ENCODE assay signal across 11 cellular contexts in the genomic region with DNA sequence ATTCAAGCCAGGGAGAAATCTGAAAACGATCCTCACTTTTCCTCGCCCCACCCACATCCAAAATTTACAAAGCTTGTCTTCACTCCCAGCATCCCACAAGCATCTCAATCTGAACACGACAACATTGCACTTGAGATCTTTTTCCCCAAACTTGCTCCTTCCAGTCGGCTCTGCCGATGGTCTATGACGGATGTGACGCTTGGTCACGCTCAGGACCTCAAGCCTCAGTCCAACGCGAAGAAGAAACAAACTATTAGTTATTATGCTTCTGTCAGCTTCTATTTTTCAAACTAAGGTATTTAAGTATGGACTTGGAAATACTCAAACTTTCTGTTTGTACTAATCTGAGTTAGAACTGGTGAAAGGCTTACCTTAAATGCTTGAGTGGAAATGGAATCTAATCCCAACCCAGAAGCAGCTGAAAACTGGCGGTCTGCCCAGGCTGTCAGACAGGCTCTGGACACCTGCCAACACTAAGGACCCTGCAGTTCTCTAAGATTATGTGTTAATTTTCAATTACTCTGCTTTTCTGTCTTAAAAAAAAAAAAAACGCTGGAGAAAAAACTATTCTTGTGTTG.
DNase-seq lines count a peak whose midpoint lies in the region; ATAC-seq and TF ChIP-seq lines count a peak whose summit lies in the region.
"Had no signal": no experiment of that assay in that cellular context is flagged by ENCODE, and none has a peak within 500 bp of the region (broad histone marks: within the 10 kb centered on the region; RNA-seq: fewer than 3 reads in every experiment).

No MANE protein-coding gene starts in this region.

- ATAC-seq in body of pancreas = no peak
- ATAC-seq in GM18870 (IDR thresholded peaks at IDR 0.05; ENCODE audit: unreplicated experiment) = no peak
- ATAC-seq: stimulated activated naive CD8-positive, alpha-beta T cell treated with anti-CD3 and anti-CD28 coated beads, Interleukin-15, amount 100 ng/mL, for 72 hours had no signal

- H3K4me3 ChIP-seq in HAP-1 (no peak overlapping the region), body of pancreas (no peak overlapping the region)

- TF ChIP-seq CTCF in body of pancreas (IDR thresholded peaks at IDR 0.05) (no peak), nephron (IDR thresholded peaks at IDR 0.05; ENCODE audit: unreplicated experiment in 3 of 3) (no peak), GM10248 (IDR thresholded peaks at IDR 0.05; ENCODE audit: control extremely low read depth, extremely low read depth, low read depth, missing control alignments) (no peak)

- no peaks in the 10 kb centered on the region for H3K4me1 ChIP-seq in HAP-1
- H3K4me1 ChIP-seq in body of pancreas = peaks cover 11% of the 10 kb centered on the region

- no peak overlapping the region for H3K27ac ChIP-seq in body of pancreas
- H3K27ac ChIP-seq: KMS-11 had no signal

- H3K27me3 ChIP-seq in HAP-1 (ENCODE audit: low read depth) (no peaks in the 10 kb centered on the region; the same call in 1 of the 2 replicates), body of pancreas (no peaks in the 10 kb centered on the region)

- peaks cover 15% of the 10 kb centered on the region for H3K4me1 Mint-ChIP-seq in nephron
- H3K4me1 Mint-ChIP-seq: stimulated activated naive CD8-positive, alpha-beta T cell treated with anti-CD3 and anti-CD28 coated beads, Interleukin-15, amount 100 ng/mL, for 72 hours had no signal

- H3K9me3 ChIP-seq in HAP-1 (peaks cover 2% of the 10 kb centered on the region; the same call in 1 of the 2 replicates), body of pancreas (peaks cover 0 to 4% (median 0%) of the 10 kb centered on the region in 3 donors)

- intact Hi-C loops in body of pancreas (cut with DNase I) = no loop called here

- peaks cover 59% of the 10 kb centered on the region for H3K36me3 Mint-ChIP-seq in nephron (ENCODE audit: low read depth)

- H3K9me3 Mint-ChIP-seq in nephron = peaks cover 22% of the 10 kb centered on the region

- TF ChIP-seq POLR2A in body of pancreas (IDR thresholded peaks at IDR 0.05) = no peak

- POLR2A ChIA-PET in GM10248 (lab: Yijun Ruan, JAX) = no interaction called here

- in situ Hi-C loops in HAP-1 (cut with MboI; ENCODE audit: low sequenced_read_pairs) = no loop called here

- H3K27me3 Mint-ChIP-seq in nephron (ENCODE audit: low read depth) = peaks cover 6% of the 10 kb centered on the region
- H3K27me3 Mint-ChIP-seq: activated T-cell treated with anti-CD3 and anti-CD28 coated beads, Interleukin-2, amount 50 U/mL, for 24 hours; stimulated activated naive CD8-positive, alpha-beta T cell treated with anti-CD3 and anti-CD28 coated beads, Interleukin-15, amount 100 ng/mL, for 72 hours had no signal

- DNase-seq in HAP-1 (ENCODE audit: low spot score in 2 of 2) = peak; percentile 29 to 73
- peak; percentile 52 for DNase-seq in NCI-H2196 (lab: John Stamatoyannopoulos, UW; ENCODE audit: unreplicated experiment)
- peak; percentile 40 to 72 (median 48) for DNase-seq in body of pancreas
- no peak for DNase-seq in GM10248 (ENCODE audit: extremely low spot score)
- no peak for DNase-seq in iPS-NIHi7 (ENCODE audit: extremely low spot score)
- DNase-seq: activated T-cell treated with anti-CD3 and anti-CD28 coated beads, Interleukin-2, amount 50 U/mL, for 24 hours; stimulated activated naive CD8-positive, alpha-beta T cell treated with anti-CD3 and anti-CD28 coated beads, Interleukin-15, amount 100 ng/mL, for 72 hours; SW 1271 had no signal

- H3K4me3 Mint-ChIP-seq in nephron = peak overlapping the region in 1 of 3 experiments; percentile 11
- H3K4me3 Mint-ChIP-seq: activated T-cell treated with anti-CD3 and anti-CD28 coated beads, Interleukin-2, amount 50 U/mL, for 24 hours; stimulated activated naive CD8-positive, alpha-beta T cell treated with anti-CD3 and anti-CD28 coated beads, Interleukin-15, amount 100 ng/mL, for 72 hours had no signal

- peak overlapping the region; percentile 85 to 89 (median 86) for H3K27ac Mint-ChIP-seq in nephron
- H3K27ac Mint-ChIP-seq: activated T-cell treated with anti-CD3 and anti-CD28 coated beads, Interleukin-2, amount 50 U/mL, for 24 hours; stimulated activated naive CD8-positive, alpha-beta T cell treated with anti-CD3 and anti-CD28 coated beads, Interleukin-15, amount 100 ng/mL, for 72 hours had no signal

- 53 to 61% methylated on average over 12 of the region's 12 CpGs for WGBS in body of pancreas, 2 donors

- CTCF ChIA-PET in GM10248 (lab: Yijun Ruan, JAX) = interaction anchor here (1.8 kb wide), 1 partner anchor 14 kb away, joined by 8 read pairs; no protein-coding TSS in a partner anchor

- H3K36me3 ChIP-seq in HAP-1 (replicated peaks) = no peaks in the 10 kb centered on the region
- no peaks in the 10 kb centered on the region for H3K36me3 ChIP-seq in body of pancreas (replicated peaks in 1 of 2; ENCODE audit: insufficient read depth in 1 of 2, low read depth in 2 of 2)

Comparison
In these comparisons a context has a peak if more than half of its experiments do, and no peak if none do; other contexts are left out.
1. DNase-seq: peak in HAP-1 (2 of 2), NCI-H2196 (single experiment) and body of pancreas (4 of 4); none in GM10248 (single experiment) and iPS-NIHi7 (single experiment).